ENCODE assay signal across 7 cellular contexts in the genomic region with DNA sequence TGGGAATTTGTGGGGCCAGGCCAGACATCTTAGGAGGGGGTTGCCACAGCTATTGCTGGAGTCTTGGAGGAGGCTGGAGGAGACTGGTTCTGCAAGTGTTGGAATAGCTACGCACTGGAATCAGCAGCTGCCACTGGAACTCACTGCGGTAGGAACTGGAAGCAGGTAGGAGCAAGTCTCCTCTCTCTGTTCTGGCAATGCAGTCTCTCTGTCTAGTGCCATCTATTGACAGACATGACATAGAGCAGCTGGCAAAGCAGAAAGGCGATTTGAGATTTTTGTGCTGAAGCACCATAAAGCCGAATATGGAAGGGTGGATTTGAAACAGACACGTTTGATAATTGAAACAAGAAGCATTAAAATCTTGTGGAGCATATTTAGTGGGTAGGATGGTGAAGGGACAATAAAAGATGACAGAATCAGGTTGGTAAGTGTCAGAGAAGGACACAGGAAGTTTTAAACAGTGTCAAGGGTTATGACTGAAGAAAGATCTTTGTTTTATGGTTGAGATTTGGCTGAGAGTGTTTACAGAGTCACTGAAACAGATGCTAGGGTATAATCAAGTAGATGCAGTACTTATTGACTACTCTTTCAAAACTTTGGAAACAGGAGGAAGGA. TPM values are rescaled to one million over a fixed set of nuclear protein-coding genes. Genes with fewer than 3 reads are reported as not detected.
DNase-seq lines count a peak whose midpoint lies in the region; ATAC-seq and TF ChIP-seq lines count a peak whose summit lies in the region.

No MANE protein-coding gene starts in this region.

- no peaks in the 10 kb centered on the region for H3K9me2 ChIP-seq in Karpas-422 (replicated peaks; ENCODE audit: insufficient read depth, low read length)

- H2AFZ ChIP-seq in Karpas-422 (ENCODE audit: low read length), result peak overlapping the region; percentile 81

- ATAC-seq in GM21526 (IDR thresholded peaks at IDR 0.05; ENCODE audit: low FRiP score, unreplicated experiment) (peak; percentile 65), Panc1 (peak; percentile 89)

- CTCF ChIA-PET in Panc1 (lab: Charles Lee), result interaction anchor here (0.5 to 0.7 kb wide), 2 partner anchors 93 to 239 kb away, joined by 3 to 4 read pairs; no protein-coding TSS in a partner anchor

- no peaks in the 10 kb centered on the region for H3K79me2 ChIP-seq in Karpas-422 (ENCODE audit: low read length)

- DNase-seq in ELF-1 (ENCODE audit: low read depth, low spot score) (peak; percentile 73), Karpas-422 (peak; percentile 83), Panc1 (ENCODE audit: low read depth, low spot score) (peak; percentile 41), ecto neural progenitor cell (ENCODE audit: low spot score) (peak; percentile 52), medulla oblongata (ENCODE audit: extremely low spot score) (peak; percentile 40), ovary (no peak)

- H3K9ac ChIP-seq in Karpas-422 (ENCODE audit: low read length), result peak overlapping the region; percentile 32

- H3K4me3 ChIP-seq in Karpas-422 (ENCODE audit: low read length), result no peak overlapping the region
- H3K4me3 ChIP-seq in Panc1 (ENCODE audit: low read depth in 2 of 2, low read length in 2 of 2), result no peak overlapping the region
- no peak overlapping the region for H3K4me3 ChIP-seq in ovary

- intact Hi-C loops in Panc1 (cut with micrococcal nuclease; ENCODE audit: unreplicated experiment), result no loop called here
- intact Hi-C loops in ovary (cut with DNase I), result no loop called here

- H3K4me1 ChIP-seq in Karpas-422 (ENCODE audit: low read length), result peaks cover 9% of the 10 kb centered on the region
- no peaks in the 10 kb centered on the region for H3K4me1 ChIP-seq in Panc1 (ENCODE audit: control insufficient read depth, insufficient read depth, low read length)
- peaks cover 2% of the 10 kb centered on the region for H3K4me1 ChIP-seq in ovary (ENCODE audit: insufficient read depth)

- H3K9me3 ChIP-seq in Karpas-422 (ENCODE audit: low read length), result no peaks in the 10 kb centered on the region
- no peaks in the 10 kb centered on the region for H3K9me3 ChIP-seq in Panc1 (ENCODE audit: control insufficient read depth, insufficient read depth, low read depth, low read length)
- H3K9me3 ChIP-seq in ovary, result no peaks in the 10 kb centered on the region

- no peaks in the 10 kb centered on the region for H4K20me1 ChIP-seq in Karpas-422 (ENCODE audit: insufficient read depth, low read depth, low read length)

- peak overlapping the region; percentile 46 for H3K4me2 ChIP-seq in Karpas-422 (ENCODE audit: low read depth, low read length, poor library complexity, severe bottlenecking)

- BruUV-seq in Panc1 (replicated peaks; lab: Mats Ljungman, UMichigan), result no TSS peak

- H3K36me3 ChIP-seq in Karpas-422 (ENCODE audit: insufficient read depth, low read length) (no peaks in the 10 kb centered on the region), Panc1 (ENCODE audit: control insufficient read depth, insufficient read depth, low read length) (no peaks in the 10 kb centered on the region), ovary (no peaks in the 10 kb centered on the region)

- in situ Hi-C loops in Panc1 (cut with HindIII; ENCODE audit: low pct_unique_long_range_greater_than_20kb, low sequenced_read_pairs), result no loop called here

- POLR2A ChIA-PET in Panc1 (lab: Charles Lee), result interaction anchor here (0.6 kb wide), 1 partner anchor 90 kb away, joined by 17 read pairs; no protein-coding TSS in a partner anchor

- H3K27me3 ChIP-seq in Karpas-422 (ENCODE audit: low read length), result no peaks in the 10 kb centered on the region
- no peaks in the 10 kb centered on the region for H3K27me3 ChIP-seq in Panc1 (ENCODE audit: control insufficient read depth, insufficient read depth, low read length)
- H3K27me3 ChIP-seq in ovary, result no peaks in the 10 kb centered on the region

- no peak overlapping the region for H3K27ac ChIP-seq in Karpas-422 (ENCODE audit: low read length)
- H3K27ac ChIP-seq in Panc1 (ENCODE audit: low read length), result no peak overlapping the region
- no peak overlapping the region for H3K27ac ChIP-seq in ovary

- WGBS in ovary, 3 donors, result 43 to 58% (median 54%) methylated on average over 5 of the region's 5 CpGs

- TF ChIP-seq POLR2A in ovary (IDR thresholded peaks at IDR 0.05), result no peak

- TF ChIP-seq CTCF in Panc1 (IDR thresholded peaks at IDR 0.05) (peak; percentile 78), ovary (IDR thresholded peaks at IDR 0.05) (no peak)

- no peak for TF ChIP-seq EP300 in ovary (IDR thresholded peaks at IDR 0.05)

RNA-seq across cellular contexts. Expression of a gene that starts 23.5 kb away (rescaled TPM):
- total RNA-seq in Karpas-422 (2014; rRNA removed; shearing (Covaris generic); ENCODE audit: low replicate concordance), result 0.94 and 1.2 TPM in 2 replicates
- total RNA-seq in Panc1 (2021; ENCODE audit: unreplicated experiment) (0.28 TPM), ovary (100 to 1,000 TPM in 5 of 7 donors, 10 to 100 TPM in 2; 61.9 to 265 (median 165) TPM)
- polyA plus RNA-seq in Panc1 (2012; ENCODE audit: insufficient read length), result 0.02 TPM
- polyA plus RNA-seq in ovary, result 100 to 1,000 TPM in 1 of 2 donors, 10 to 100 TPM in 1; 54.8 to 121 TPM

RNA-seq across cellular contexts. Expression of a gene that starts 29.3 kb away (rescaled TPM):
- 45.6 and 65.0 TPM in 2 replicates for total RNA-seq in Karpas-422 (2014; rRNA removed; shearing (Covaris generic); ENCODE audit: low replicate concordance)
- total RNA-seq in Panc1 (2021; ENCODE audit: unreplicated experiment), result 13.4 TPM
- polyA plus RNA-seq in Panc1 (2012; ENCODE audit: insufficient read length), result 9.2 TPM
- 10 to 100 TPM; 25.2 to 53.0 (median 39.5) TPM for total RNA-seq in ovary
- polyA plus RNA-seq in ovary, result 10 to 100 TPM; 15.4 to 36.4 TPM

Comparison
In these comparisons a context has a peak if more than half of its experiments do, and no peak if none do; other contexts are left out.
1. DNase-seq: peak in ELF-1 (single experiment), Karpas-422 (single experiment), Panc1 (single experiment), ecto neural progenitor cell (single experiment) and medulla oblongata (single experiment); none in ovary (0 of 5).
2. RNA of a gene that starts 23.5 kb away (total RNA-seq): 61.9 to 265 TPM in ovary; 0.94 to 1.2 TPM in Karpas-422 and 0.28 TPM in Panc1 (single experiment); every median in the first group is over 10 times any median in the second.